Comparison of ENCODE assay signal across 1 cellular context in the genomic region with DNA sequence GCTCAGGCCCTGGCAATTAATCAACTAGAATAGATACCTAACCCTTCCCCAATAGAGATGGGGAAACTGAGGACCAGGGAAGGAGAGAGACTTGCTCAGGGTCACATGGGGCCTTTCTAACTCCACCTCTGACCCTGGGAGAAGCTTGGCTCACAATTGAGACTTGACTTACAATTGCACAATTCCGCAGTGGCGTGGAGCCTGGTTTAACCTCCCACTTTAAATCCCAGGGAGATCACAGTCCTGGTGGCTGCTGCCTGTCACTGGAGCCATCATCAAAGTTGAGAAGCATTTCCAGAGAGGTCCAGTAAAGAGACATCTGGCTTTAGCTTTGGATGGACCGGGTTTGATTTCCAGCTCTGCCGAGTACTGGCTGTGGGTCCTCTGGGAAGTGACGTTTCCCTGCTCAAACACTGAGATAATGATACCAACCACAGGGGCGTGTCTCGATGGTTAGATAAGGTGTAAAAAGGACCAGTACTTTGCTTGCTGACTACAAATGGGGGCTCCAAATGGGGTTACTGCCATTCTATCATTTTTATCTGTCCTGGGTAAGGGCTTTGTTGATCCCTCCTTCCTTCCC.
TF ChIP-seq lines count a peak whose summit lies in the region.

No MANE protein-coding gene starts in this region.

TF ChIP-seq in K562, 482 proteins besides CTCF, POLR2A, EP300 and RAD21 (continued from another document):
- TF ChIP-seq CEBPG (CRISPR knock-in tag; IDR thresholded peaks at IDR 0.05) (no peak), CEBPG (tag; conservative IDR thresholded peaks at IDR 0.05 in 1 of 2, IDR thresholded peaks at IDR 0.05 in 1 of 2) (peak in 1 of 2 experiments; percentile 31; a peak in 1 of 4 replicates), SIRT6 (IDR thresholded peaks at IDR 0.05; ENCODE audit: low read depth, low read length) (no peak), ATF1 (CRISPR knock-in tag; IDR thresholded peaks at IDR 0.05) (no peak), ATF1 (tag; IDR thresholded peaks at IDR 0.05) (peak; percentile 42), ELF1 (tag; IDR thresholded peaks at IDR 0.05) (no peak), EHMT2 (IDR thresholded peaks at IDR 0.05) (no peak)
